Comparison of ENCODE assay signal across 30 cellular contexts in the genomic region with DNA sequence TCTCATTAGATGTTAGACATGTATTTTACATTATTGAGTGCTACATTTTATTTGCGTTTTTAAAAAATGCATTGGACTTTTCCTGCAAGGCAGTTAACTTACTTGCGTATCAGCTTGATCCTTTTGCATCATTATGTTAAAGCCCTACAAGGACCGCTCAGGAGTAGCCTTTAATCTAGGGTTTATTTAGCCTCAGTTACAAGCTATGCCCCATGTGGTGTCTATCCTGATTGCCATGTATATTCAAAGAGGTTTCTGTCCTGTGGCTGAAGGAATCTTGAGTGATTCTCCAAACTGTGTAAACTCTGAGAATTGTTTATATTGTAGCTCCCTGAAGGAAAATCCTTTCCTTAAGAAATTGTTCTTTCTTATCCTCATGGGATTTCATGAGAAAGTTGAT.
"Had no signal": no experiment of that assay in that cellular context is flagged by ENCODE, and none has a peak within 500 bp of the region (broad histone marks: within the 10 kb centered on the region; RNA-seq: fewer than 3 reads in every experiment).

No MANE protein-coding gene starts in this region.

- H3K4me3 ChIP-seq: ovary, psoas muscle, right lobe of liver, sigmoid colon, suprapubic skin, testis, tibial artery, transverse colon, upper lobe of right lung, uterus had no signal

- H3K4me1 Mint-ChIP-seq: naive thymus-derived CD8-positive, alpha-beta T cell; nephron progenitor cell; neural crest cell; stimulated activated memory B cell treated with anti-CD40 and anti-IgM and Interleukin-4, amounts not matched to agents 10 μg/mL and 1 μg/mL and 100 μg/mL, for 72 hours; stimulated activated naive CD8-positive, alpha-beta T cell treated with anti-CD3 and anti-CD28 coated beads, Interleukin-15, amount 100 ng/mL, for 72 hours had no signal

- H3K27me3 Mint-ChIP-seq: naive thymus-derived CD8-positive, alpha-beta T cell; natural killer cell treated with Interleukin-12 subunit alpha and Interleukin-12 subunit beta and Interleukin-15 and Interleukin-18, amount 100 ng/mL, for 72 hours; progenitor cell of endocrine pancreas; stimulated activated memory B cell treated with anti-CD40 and anti-IgM and Interleukin-4, amounts not matched to agents 10 μg/mL and 1 μg/mL and 100 μg/mL, for 72 hours; stimulated activated naive CD8-positive, alpha-beta T cell treated with anti-CD3 and anti-CD28 coated beads, Interleukin-15, amount 100 ng/mL, for 72 hours had no signal

- DNase-seq: naive thymus-derived CD8-positive, alpha-beta T cell; nephron progenitor cell; occipital lobe; ovary; posterior cingulate gyrus; psoas muscle; right cardiac atrium; right lobe of liver; sigmoid colon; small intestine; stimulated activated CD4-positive, alpha-beta T cell treated with anti-CD3 and anti-CD28 coated beads, Interleukin-1b, Interleukin-23, amount 100 ng/mL, for 48 hours; stimulated activated CD4-positive, alpha-beta T cell treated with anti-CD3 and anti-CD28 coated beads, Interleukin-4, amount 100 ng/mL, for 1 hour; stimulated activated CD4-positive, alpha-beta T cell treated with anti-CD3 and anti-CD28 coated beads, Interleukin-4, amount 100 ng/mL, for 4 hours; stimulated activated CD8-positive, alpha-beta memory T cell treated with anti-CD3 and anti-CD28 coated beads, Interleukin-4, amount 100 ng/mL, for 48 hours; stimulated activated naive CD4-positive, alpha-beta T cell; stimulated activated naive CD8-positive, alpha-beta T cell treated with anti-CD3 and anti-CD28 coated beads, Interleukin-15, amount 100 ng/mL, for 72 hours; stimulated activated naive CD8-positive, alpha-beta T cell treated with anti-CD3 and anti-CD28 coated beads, Interleukin-15, Interleukin-2, amounts not matched to agents 100 U/mL and 50 U/mL, for 24 hours; substantia nigra; testis; tibial artery; transverse colon; upper lobe of right lung; uterus had no signal

- H3K9me3 Mint-ChIP-seq: nephron progenitor cell; stimulated activated memory B cell treated with anti-CD40 and anti-IgM and Interleukin-4, amounts not matched to agents 10 μg/mL and 1 μg/mL and 100 μg/mL, for 72 hours; type B pancreatic cell had no signal

- H3K27me3 ChIP-seq: ovary, right lobe of liver, sigmoid colon, suprapubic skin, testis, tibial artery, transverse colon, upper lobe of right lung, uterus had no signal

- H3K36me3 Mint-ChIP-seq: naive thymus-derived CD8-positive, alpha-beta T cell; natural killer cell treated with Interleukin-12 subunit alpha and Interleukin-12 subunit beta and Interleukin-15 and Interleukin-18, amount 100 ng/mL, for 72 hours; stimulated activated memory B cell treated with anti-CD40 and anti-IgM and Interleukin-4, amounts not matched to agents 10 μg/mL and 1 μg/mL and 100 μg/mL, for 72 hours; type B pancreatic cell had no signal

- H3K27ac ChIP-seq: ovary, parathyroid adenoma, psoas muscle, right lobe of liver, sigmoid colon, suprapubic skin, testis, tibial artery, transverse colon, upper lobe of right lung, uterus had no signal

- ATAC-seq: naive thymus-derived CD8-positive, alpha-beta T cell; natural killer cell treated with Interleukin-12 subunit alpha and Interleukin-12 subunit beta and Interleukin-15 and Interleukin-18, amount 100 ng/mL, for 72 hours; psoas muscle; right cardiac atrium; right lobe of liver; stimulated activated memory B cell treated with anti-CD40 and anti-IgM and Interleukin-4, amounts not matched to agents 10 μg/mL and 1 μg/mL and 100 μg/mL, for 72 hours; stimulated activated naive CD8-positive, alpha-beta T cell treated with anti-CD3 and anti-CD28 coated beads, Interleukin-15, amount 100 ng/mL, for 72 hours; stimulated activated naive CD8-positive, alpha-beta T cell treated with anti-CD3 and anti-CD28 coated beads, Interleukin-15, Interleukin-2, amounts not matched to agents 100 U/mL and 50 U/mL, for 24 hours; upper lobe of right lung had no signal

- H3K4me3 Mint-ChIP-seq: naive thymus-derived CD8-positive, alpha-beta T cell; natural killer cell treated with Interleukin-12 subunit alpha and Interleukin-12 subunit beta and Interleukin-15 and Interleukin-18, amount 100 ng/mL, for 72 hours; nephron progenitor cell; neural crest cell; stimulated activated memory B cell treated with anti-CD40 and anti-IgM and Interleukin-4, amounts not matched to agents 10 μg/mL and 1 μg/mL and 100 μg/mL, for 72 hours; stimulated activated naive CD8-positive, alpha-beta T cell treated with anti-CD3 and anti-CD28 coated beads, Interleukin-15, amount 100 ng/mL, for 72 hours; type B pancreatic cell had no signal

- H3K9ac ChIP-seq: parathyroid adenoma had no signal

- H3K36me3 ChIP-seq: ovary, right lobe of liver, sigmoid colon, suprapubic skin, tibial artery, transverse colon, upper lobe of right lung, uterus had no signal

- H3K4me1 ChIP-seq: parathyroid adenoma, psoas muscle, right lobe of liver, sigmoid colon, suprapubic skin, testis, tibial artery, transverse colon, upper lobe of right lung, uterus had no signal

- H3K27ac Mint-ChIP-seq: naive thymus-derived CD8-positive, alpha-beta T cell; natural killer cell treated with Interleukin-12 subunit alpha and Interleukin-12 subunit beta and Interleukin-15 and Interleukin-18, amount 100 ng/mL, for 72 hours; nephron progenitor cell; progenitor cell of endocrine pancreas; stimulated activated memory B cell treated with anti-CD40 and anti-IgM and Interleukin-4, amounts not matched to agents 10 μg/mL and 1 μg/mL and 100 μg/mL, for 72 hours; stimulated activated naive CD8-positive, alpha-beta T cell treated with anti-CD3 and anti-CD28 coated beads, Interleukin-15, amount 100 ng/mL, for 72 hours; type B pancreatic cell had no signal

- H3K79me2 ChIP-seq: parathyroid adenoma had no signal

- H3K9me3 ChIP-seq: ovary, psoas muscle, right lobe of liver, sigmoid colon, suprapubic skin, testis, tibial artery, transverse colon, upper lobe of right lung, uterus had no signal

- H2AFZ ChIP-seq: parathyroid adenoma had no signal
